ENCODE assay signal across 8 cellular contexts in the genomic region with DNA sequence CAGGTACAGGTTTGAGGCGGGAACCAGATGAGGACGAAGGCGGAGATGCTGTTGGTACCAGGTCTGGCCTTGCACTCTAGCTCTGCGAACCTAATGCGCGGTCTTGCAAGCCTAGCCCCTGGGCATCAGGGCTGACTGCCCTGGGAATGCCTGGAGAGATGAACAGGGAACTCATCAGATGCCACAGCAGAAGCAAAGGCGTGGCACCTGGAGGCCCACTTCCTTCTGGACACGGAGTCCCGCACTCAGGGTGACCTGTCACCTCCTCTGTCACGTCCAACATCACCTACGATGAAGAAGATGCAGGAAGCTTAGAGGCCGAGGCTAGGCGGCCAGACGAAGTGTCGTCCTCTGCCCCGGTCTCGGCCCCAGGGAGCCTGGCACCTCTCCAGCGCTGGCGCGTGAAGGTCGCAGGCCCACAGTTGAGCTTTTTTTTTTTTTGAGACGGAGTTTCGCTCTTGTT. TPM values are rescaled to one million over a fixed set of nuclear protein-coding genes. Genes with fewer than 3 reads are reported as not detected.
A peak's percentile ranks its signal among the peaks of the same experiment; 100 is the strongest.
DNase-seq lines count a peak whose midpoint lies in the region; ATAC-seq, FAIRE-seq and TF ChIP-seq lines count a peak whose summit lies in the region.

No MANE protein-coding gene starts in this region.

- peak overlapping the region in 9 of 11 experiments; percentile 1 to 84 (median 81); a peak in 13 of 22 replicates for H3K9ac ChIP-seq in BLaER1 treated with 17β-estradiol and CSF1 and Interleukin-3, amounts not matched to agents 10 nM and 100 nM

- peaks cover 12 to 17% (median 15%) of the 10 kb centered on the region in 10 experiments for H3K4me1 ChIP-seq in BLaER1 treated with 17β-estradiol and CSF1 and Interleukin-3, amounts not matched to agents 10 nM and 100 nM
- peaks cover 7 to 8% of the 10 kb centered on the region in 2 donors for H3K4me1 ChIP-seq in adrenal gland (replicated peaks in 1 of 2)

- intact Hi-C loops in adrenal gland (cut with DNase I): no loop called here

- TF ChIP-seq POLR2A in adrenal gland (IDR thresholded peaks at IDR 0.05): no peak

- DNase-seq in adrenal gland (peak; percentile 71 to 82 (median 76)), kidney epithelial cell (ENCODE audit: low read depth) (no peak), HuH-7 (ENCODE audit: low spot score) (no peak), urothelium cell line (ENCODE audit: low spot score) (no peak)

- H4K20me1 ChIP-seq in BLaER1 treated with 17β-estradiol and CSF1 and Interleukin-3, amounts not matched to agents 10 nM and 100 nM: peaks cover 0 to 31% (median 18%) of the 10 kb centered on the region in 11 experiments; a peak in 21 of 22 replicates

- H3K4me2 ChIP-seq in BLaER1 treated with 17β-estradiol and CSF1 and Interleukin-3, amounts not matched to agents 10 nM and 100 nM: peak overlapping the region; percentile 60 to 92 (median 84)

- peak; percentile 5 for ATAC-seq in HG02571 (IDR thresholded peaks at IDR 0.05; ENCODE audit: unreplicated experiment)
- no peak for ATAC-seq in HG03139 (IDR thresholded peaks at IDR 0.05; ENCODE audit: unreplicated experiment)

- no peaks in the 10 kb centered on the region for H3K9me3 ChIP-seq in BLaER1 treated with 17β-estradiol and CSF1 and Interleukin-3, amounts not matched to agents 10 nM and 100 nM (replicated peaks in 1 of 11)
- no peaks in the 10 kb centered on the region for H3K9me3 ChIP-seq in adrenal gland (replicated peaks in 1 of 3)

- 38 to 77% (median 46%) methylated on average over 11 to 23 of the region's 23 CpGs for WGBS in adrenal gland, 4 donors

- TF ChIP-seq CTCF in adrenal gland (IDR thresholded peaks at IDR 0.05): no peak
- TF ChIP-seq CTCF in kidney epithelial cell (IDR thresholded peaks at IDR 0.05; ENCODE audit: insufficient read depth, low read length, poor library complexity, severe bottlenecking): no peak

- FAIRE-seq in urothelium cell line (lab: Jason Lieb, UNC): no peak

- no peaks in the 10 kb centered on the region for H3K27me3 ChIP-seq in BLaER1 treated with 17β-estradiol and CSF1 and Interleukin-3, amounts not matched to agents 10 nM and 100 nM
- H3K27me3 ChIP-seq in adrenal gland (no peaks in the 10 kb centered on the region), kidney epithelial cell (ENCODE audit: control insufficient read depth, insufficient read depth, low read length) (no peaks in the 10 kb centered on the region)

- peak overlapping the region in 7 of 10 experiments; percentile 35 to 69 (median 54); a peak in 11 of 20 replicates for H3K4me3 ChIP-seq in BLaER1 treated with 17β-estradiol and CSF1 and Interleukin-3, amounts not matched to agents 10 nM and 100 nM
- peak overlapping the region; percentile 6 to 76 (median 50) for H3K4me3 ChIP-seq in adrenal gland
- H3K4me3 ChIP-seq in kidney epithelial cell (ENCODE audit: low read depth, low read length): peak overlapping the region; percentile 39

- peaks cover 4 to 16% (median 9%) of the 10 kb centered on the region in 11 experiments; a peak in 21 of 22 replicates for H3K36me3 ChIP-seq in BLaER1 treated with 17β-estradiol and CSF1 and Interleukin-3, amounts not matched to agents 10 nM and 100 nM
- H3K36me3 ChIP-seq in adrenal gland (replicated peaks in 1 of 2) (peaks cover 0 to under 1% of the 10 kb centered on the region in 2 donors), kidney epithelial cell (ENCODE audit: control insufficient read depth, insufficient read depth, low read length) (no peaks in the 10 kb centered on the region)

- H3K27ac ChIP-seq in BLaER1 treated with 17β-estradiol and CSF1 and Interleukin-3, amounts not matched to agents 10 nM and 100 nM: peak overlapping the region in 1 of 11 experiments; percentile 25; a peak in 2 of 22 replicates
- H3K27ac ChIP-seq in adrenal gland (peak overlapping the region; percentile 89 to 97 (median 95)), temporal lobe (ENCODE audit: low read depth, low read length) (peak overlapping the region; percentile 4)

RNA-seq across cellular contexts. Expression of gene RPLP1, which starts 9.4 kb away (rescaled TPM):
- total RNA-seq in adrenal gland: 1,000 to 10,000 TPM in 4 of 8 donors, 100 to 1,000 TPM in 4; 279 to 1,990 (median 1,099) TPM
- 1,000 to 10,000 TPM in 2 of 3 donors, 100 to 1,000 TPM in 1; 232 to 1,639 (median 1,096) TPM for polyA plus RNA-seq in adrenal gland
- 930 and 943 TPM in 2 replicates for total RNA-seq in kidney epithelial cell
- total RNA-seq in temporal lobe: 57.3 TPM

RNA-seq across cellular contexts. Expression of gene KIF23, which starts 47.9 kb away (rescaled TPM):
- total RNA-seq in adrenal gland (1 to 10 TPM; 1.3 to 7.3 (median 2.3) TPM), kidney epithelial cell (8.6 and 12.3 TPM in 2 replicates), temporal lobe (4.7 TPM)
- polyA plus RNA-seq in adrenal gland: 1 to 10 TPM; 1.5 to 3.2 (median 3.2) TPM

Comparison
In these comparisons a context has a peak if more than half of its experiments do, and no peak if none do; other contexts are left out.
1. DNase-seq: peak in adrenal gland (7 of 7); none in kidney epithelial cell (single experiment), HuH-7 (single experiment) and urothelium cell line (single experiment).
2. Peak in every context shown above with its lines, with median percentiles within 50 percentile points of each other: H3K4me3 ChIP-seq.